In the genomic region with DNA sequence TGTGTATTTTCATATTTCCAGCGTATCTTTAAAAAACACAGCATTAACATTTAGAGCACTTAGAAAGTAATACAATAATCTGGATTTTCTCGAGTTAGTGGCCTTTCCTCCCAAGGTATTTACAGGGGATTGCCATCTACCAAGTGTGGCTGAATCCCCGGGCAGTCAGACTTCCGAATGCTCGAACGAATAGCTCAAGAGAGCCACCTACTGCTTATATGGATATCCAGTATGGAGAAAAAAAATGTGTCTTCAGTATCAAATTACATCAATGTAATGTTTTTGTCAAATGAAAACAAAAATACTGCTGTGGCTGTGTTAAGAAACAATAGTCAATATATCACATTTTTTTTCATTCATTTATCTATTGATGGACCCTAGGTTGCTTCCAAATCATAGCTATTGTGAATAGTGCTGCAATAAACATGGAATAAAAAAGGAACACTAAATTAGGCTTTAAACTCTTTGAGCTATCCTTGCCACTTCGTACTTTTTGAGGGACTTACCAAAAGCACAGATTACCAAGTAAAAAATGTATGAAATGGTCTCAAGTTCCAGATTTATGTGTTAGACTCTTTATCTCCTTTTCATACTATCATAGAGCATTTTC, we compare ENCODE assay signal across 8 cellular contexts.
A peak's percentile ranks its signal among the peaks of the same experiment; 100 is the strongest.
DNase-seq lines count a peak whose midpoint lies in the region; ATAC-seq and TF ChIP-seq lines count a peak whose summit lies in the region.

No MANE protein-coding gene starts in this region.

- H3K4me2 ChIP-seq in MM.1S (ENCODE audit: low read depth, low read length) = no peak overlapping the region

- DNase-seq in GM12864 (ENCODE audit: low read depth) (no peak), MM.1S (peak; percentile 15), SK-N-DZ (ENCODE audit: low spot score) (peak; percentile 43), fibroblast of the aortic adventitia (ENCODE audit: low read depth) (peak; percentile 89), psoas muscle (no peak), NCI-H2107 treated with DMSO at 0.1 percent for 48 hours (lab: John Stamatoyannopoulos, UW; ENCODE audit: unreplicated experiment) (no peak)
- no peak for DNase-seq in activated CD8-positive, alpha-beta memory T cell treated with anti-CD3 and anti-CD28 coated beads, Interleukin-2, amount 50 U/mL, for 4 hours
- DNase-seq in activated T-helper 1 cell treated with anti-CD3 and anti-CD28 coated beads, Interleukin-12 subunit alpha, Interleukin-12 subunit beta, Interleukin-2, Interleukin-4 antibody, amounts not matched to agents 30 ng/mL and 10 ng/mL and 1 ng/mL, durations not matched to agents 14 hours and 24 hours and 36 hours (ENCODE audit: low spot score) = no peak

- H3K9me3 Mint-ChIP-seq in activated T-helper 1 cell treated with anti-CD3 and anti-CD28 coated beads, Interleukin-12 subunit alpha, Interleukin-12 subunit beta, Interleukin-2, Interleukin-4 antibody, amounts not matched to agents 30 ng/mL and 10 ng/mL and 1 ng/mL, durations not matched to agents 14 hours and 24 hours and 36 hours = no peaks in the 10 kb centered on the region

- H3K9me2 ChIP-seq in MM.1S (replicated peaks; ENCODE audit: insufficient read depth, low read length) = no peaks in the 10 kb centered on the region

- H3K27ac ChIP-seq in MM.1S (ENCODE audit: low read length) (no peak overlapping the region), psoas muscle (no peak overlapping the region)

- H3K4me1 ChIP-seq in MM.1S (ENCODE audit: low read length) (no peaks in the 10 kb centered on the region), psoas muscle (no peaks in the 10 kb centered on the region)

- no peaks in the 10 kb centered on the region for H4K20me1 ChIP-seq in MM.1S (ENCODE audit: insufficient read depth, low read length)

- intact Hi-C loops in psoas muscle (cut with DNase I) = loop anchor here in 1 of 2 donors (10.0 kb wide), 1 partner anchor 981 kb away; a partner anchor contains a TSS
- intact Hi-C loops in activated T-helper 1 cell treated with anti-CD3 and anti-CD28 coated beads, Interleukin-12 subunit alpha, Interleukin-12 subunit beta, Interleukin-2, Interleukin-4 antibody, amounts not matched to agents 30 ng/mL and 10 ng/mL and 1 ng/mL, durations not matched to agents 14 hours and 24 hours and 36 hours (cut with micrococcal nuclease) = loop anchor here (10.0 kb wide), 1 partner anchor 981 kb away; a partner anchor contains a TSS

- H3K4me3 Mint-ChIP-seq in activated T-helper 1 cell treated with anti-CD3 and anti-CD28 coated beads, Interleukin-12 subunit alpha, Interleukin-12 subunit beta, Interleukin-2, Interleukin-4 antibody, amounts not matched to agents 30 ng/mL and 10 ng/mL and 1 ng/mL, durations not matched to agents 14 hours and 24 hours and 36 hours = no peak overlapping the region

- WGBS in psoas muscle, 3 donors = 9 to 14% (median 11%) methylated on average over 7 of the region's 7 CpGs

- H3K36me3 Mint-ChIP-seq in activated T-helper 1 cell treated with anti-CD3 and anti-CD28 coated beads, Interleukin-12 subunit alpha, Interleukin-12 subunit beta, Interleukin-2, Interleukin-4 antibody, amounts not matched to agents 30 ng/mL and 10 ng/mL and 1 ng/mL, durations not matched to agents 14 hours and 24 hours and 36 hours (ENCODE audit: low read depth) = no peaks in the 10 kb centered on the region

- no peaks in the 10 kb centered on the region for H3K79me2 ChIP-seq in MM.1S (ENCODE audit: low read length)

- no peak overlapping the region for H2AFZ ChIP-seq in MM.1S (ENCODE audit: low read length)

- TF ChIP-seq CTCF in GM12864 (IDR thresholded peaks at IDR 0.05; ENCODE audit: low read depth, low read length, missing control alignments) = peak; percentile 21
- peak; percentile 45 for TF ChIP-seq CTCF in MM.1S (IDR thresholded peaks at IDR 0.05; ENCODE audit: low read length)
- TF ChIP-seq CTCF in fibroblast of the aortic adventitia (IDR thresholded peaks at IDR 0.05; ENCODE audit: insufficient read depth, low read length) = peak; percentile 76
- TF ChIP-seq CTCF in psoas muscle (IDR thresholded peaks at IDR 0.05) = peak; percentile 5

- no peak overlapping the region for H3K4me3 ChIP-seq in GM12864 (ENCODE audit: low read depth, low read length)
- H3K4me3 ChIP-seq in MM.1S (ENCODE audit: low read length) = no peak overlapping the region
- no peak overlapping the region for H3K4me3 ChIP-seq in fibroblast of the aortic adventitia (ENCODE audit: low read depth, low read length)
- H3K4me3 ChIP-seq in psoas muscle = no peak overlapping the region

- no peak overlapping the region for H3K27ac Mint-ChIP-seq in activated T-helper 1 cell treated with anti-CD3 and anti-CD28 coated beads, Interleukin-12 subunit alpha, Interleukin-12 subunit beta, Interleukin-2, Interleukin-4 antibody, amounts not matched to agents 30 ng/mL and 10 ng/mL and 1 ng/mL, durations not matched to agents 14 hours and 24 hours and 36 hours

- no peaks in the 10 kb centered on the region for H3K9me3 ChIP-seq in MM.1S (replicated peaks; ENCODE audit: insufficient read depth, low read length)
- H3K9me3 ChIP-seq in psoas muscle = no peaks in the 10 kb centered on the region

- H3K36me3 ChIP-seq in MM.1S (replicated peaks; ENCODE audit: insufficient read depth, low read length) = no peaks in the 10 kb centered on the region
- H3K36me3 ChIP-seq in psoas muscle (ENCODE audit: insufficient read depth in 1 of 2, low read depth in 1 of 2) = no peaks in the 10 kb centered on the region

- no peaks in the 10 kb centered on the region for H3K4me1 Mint-ChIP-seq in activated T-helper 1 cell treated with anti-CD3 and anti-CD28 coated beads, Interleukin-12 subunit alpha, Interleukin-12 subunit beta, Interleukin-2, Interleukin-4 antibody, amounts not matched to agents 30 ng/mL and 10 ng/mL and 1 ng/mL, durations not matched to agents 14 hours and 24 hours and 36 hours (ENCODE audit: low read depth)

- H3K27me3 ChIP-seq in MM.1S (replicated peaks; ENCODE audit: insufficient read depth, low read length) = no peaks in the 10 kb centered on the region
- no peaks in the 10 kb centered on the region for H3K27me3 ChIP-seq in psoas muscle (ENCODE audit: insufficient read depth in 3 of 3, low read length in 2 of 3)

- H3K9ac ChIP-seq in MM.1S (ENCODE audit: low read length) = no peak overlapping the region

- H3F3A ChIP-seq in MM.1S (ENCODE audit: insufficient read depth, low read length) = no peaks in the 10 kb centered on the region; the same call in 1 of the 2 replicates

- H3K27me3 Mint-ChIP-seq in activated T-helper 1 cell treated with anti-CD3 and anti-CD28 coated beads, Interleukin-12 subunit alpha, Interleukin-12 subunit beta, Interleukin-2, Interleukin-4 antibody, amounts not matched to agents 30 ng/mL and 10 ng/mL and 1 ng/mL, durations not matched to agents 14 hours and 24 hours and 36 hours (ENCODE audit: insufficient read depth) = no peaks in the 10 kb centered on the region

- no peak for ATAC-seq in psoas muscle

Comparison
In these comparisons a context has a peak if more than half of its experiments do, and no peak if none do; other contexts are left out.
1. DNase-seq: peak in MM.1S (single experiment), SK-N-DZ (single experiment) and fibroblast of the aortic adventitia (single experiment); none in GM12864 (single experiment), psoas muscle (0 of 2), activated CD8-positive, alpha-beta memory T cell treated with anti-CD3 and anti-CD28 coated beads, Interleukin-2, amount 50 U/mL, for 4 hours (single experiment), activated T-helper 1 cell treated with anti-CD3 and anti-CD28 coated beads, Interleukin-12 subunit alpha, Interleukin-12 subunit beta, Interleukin-2, Interleukin-4 antibody, amounts not matched to agents 30 ng/mL and 10 ng/mL and 1 ng/mL, durations not matched to agents 14 hours and 24 hours and 36 hours (single experiment) and NCI-H2107 treated with DMSO at 0.1 percent for 48 hours (single experiment).
2. CTCF ChIP-seq: peak in every context shown above with its lines; median percentile 76 in fibroblast of the aortic adventitia; 45 in MM.1S; 21 in GM12864; 5 in psoas muscle.